In the genomic region with DNA sequence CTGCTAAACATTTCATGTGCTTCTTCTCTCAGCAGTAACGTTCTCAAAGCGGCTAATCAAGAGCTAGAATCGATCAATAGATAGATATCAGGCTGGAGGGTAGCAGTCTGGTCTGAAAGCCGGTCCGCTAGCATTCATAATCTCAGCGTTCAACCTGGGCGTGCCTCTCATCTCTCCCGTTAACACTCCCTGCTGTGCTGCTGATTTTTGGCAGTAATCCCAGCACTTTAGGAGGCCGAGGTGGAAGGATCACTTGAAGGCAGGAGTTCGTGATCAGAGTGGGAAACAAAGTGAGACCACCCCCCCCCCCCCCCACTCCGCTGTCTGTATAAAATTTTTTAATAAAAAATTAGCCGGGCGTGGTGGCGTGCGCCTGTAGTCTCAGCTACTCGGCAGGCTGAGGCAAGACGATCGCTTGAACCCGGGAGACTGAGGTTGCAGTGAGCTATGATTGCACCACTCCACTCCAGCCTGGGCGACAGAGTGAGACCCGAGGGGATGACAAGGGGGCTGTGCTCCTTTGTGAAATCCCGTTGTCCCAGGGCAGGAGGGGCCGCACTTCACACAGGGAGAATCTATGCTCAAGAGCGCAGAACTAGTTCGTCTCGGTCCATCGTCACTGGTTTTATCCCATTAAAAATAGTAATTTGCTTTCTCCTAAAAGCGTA, we compare ENCODE assay signal across 8 cellular contexts. TPM values are rescaled to one million over a fixed set of nuclear protein-coding genes. Genes with fewer than 3 reads are reported as not detected.
DNase-seq lines count a peak whose midpoint lies in the region; ATAC-seq and TF ChIP-seq lines count a peak whose summit lies in the region.

No MANE protein-coding gene starts in this region.

- no peaks in the 10 kb centered on the region for H3K36me3 ChIP-seq in mucosa of descending colon (ENCODE audit: low read depth)

- H3K9me3 ChIP-seq in mucosa of descending colon = no peaks in the 10 kb centered on the region

- intact Hi-C loops in dorsolateral prefrontal cortex (cut with DNase I) = no loop called here
- intact Hi-C loops in mucosa of descending colon (cut with DNase I, micrococcal nuclease) = no loop called here

- ATAC-seq in GM21390 (IDR thresholded peaks at IDR 0.05; ENCODE audit: unreplicated experiment) (peak; percentile 23), mucosa of descending colon (peak; percentile 52)

- peaks cover 7% of the 10 kb centered on the region for H3K4me1 ChIP-seq in mucosa of descending colon (ENCODE audit: low read depth)

- H3K27ac ChIP-seq in dorsolateral prefrontal cortex = peak overlapping the region in 5 of 59 donors; percentile 19 to 58 (median 37)

- H3K4me3 ChIP-seq in dorsolateral prefrontal cortex (peak overlapping the region; percentile 54 to 90 (median 74)), mucosa of descending colon (peak overlapping the region; percentile 28)

- H3K27me3 ChIP-seq in dorsolateral prefrontal cortex = no peaks in the 10 kb centered on the region

- TF ChIP-seq CTCF in dorsolateral prefrontal cortex (IDR thresholded peaks at IDR 0.05 in 54 of 56, conservative IDR thresholded peaks at IDR 0.05 in 2 of 56; ENCODE audit: low read depth in 1 of 56, partially characterized antibody in 56 of 56) (no peak), mucosa of descending colon (IDR thresholded peaks at IDR 0.05) (no peak)

- peak; percentile 62 for DNase-seq in Daoy (ENCODE audit: low read depth)
- DNase-seq in HK-2 (ENCODE audit: unreplicated experiment) = peak; percentile 44
- DNase-seq in SHP77 treated with DMSO at 0.1 percent for 48 hours (lab: John Stamatoyannopoulos, UW) = peak; percentile 40
- peak in 1 of 10 donors; percentile 6 for DNase-seq in dorsolateral prefrontal cortex
- DNase-seq in mucosa of descending colon = peak; percentile 46 to 67 (median 49)
- DNase-seq in NOMO-1 treated with DMSO at 0.1 percent for 48 hours (lab: John Stamatoyannopoulos, UW; ENCODE audit: unreplicated experiment) = no peak
- no peak for DNase-seq in KG1 (lab: John Stamatoyannopoulos, UW)

RNA-seq across cellular contexts. Expression of gene CEP55, which starts 0.6 kb away (rescaled TPM):
- 98.9 and 128 TPM in 2 replicates for total RNA-seq in Daoy (2014; rRNA removed; shearing (Covaris generic))
- total RNA-seq in dorsolateral prefrontal cortex = 1 to 10 TPM in 1 of 120 experiments, under 1 TPM in 23, not detected in 96; 0.22 to 1.9 (median 0.40) TPM
- total RNA-seq in mucosa of descending colon = 10 to 100 TPM in 1 of 3 donors, 1 to 10 TPM in 2; 1.3 to 11.7 (median 2.4) TPM

RNA-seq across cellular contexts. Expression of gene MYOF, which starts 13.7 kb away (rescaled TPM):
- total RNA-seq in Daoy (2014; rRNA removed; shearing (Covaris generic)) = 124 and 132 TPM in 2 replicates
- total RNA-seq in dorsolateral prefrontal cortex (10 to 100 TPM in 91 of 120 experiments, 1 to 10 TPM in 29; 4.6 to 30.0 (median 12.5) TPM), mucosa of descending colon (10 to 100 TPM; 55.0 to 90.7 (median 85.5) TPM)

Comparison
In these comparisons a context has a peak if more than half of its experiments do, and no peak if none do; other contexts are left out.
1. DNase-seq: peak in Daoy (single experiment), HK-2 (single experiment), SHP77 treated with DMSO at 0.1 percent for 48 hours (single experiment) and mucosa of descending colon (3 of 3); none in NOMO-1 treated with DMSO at 0.1 percent for 48 hours (single experiment) and KG1 (single experiment).